In genomic region chr12:50006754-50007442, GRCh38 we compare ENCODE assay signal across 15 cellular contexts. TPM values are rescaled to one million over a fixed set of nuclear protein-coding genes. Genes with fewer than 3 reads are reported as not detected.
DNase-seq lines count a peak whose midpoint lies in the region; ATAC-seq, FAIRE-seq and TF ChIP-seq lines count a peak whose summit lies in the region.
"Had no signal": no experiment of that assay in that cellular context is flagged by ENCODE, and none has a peak within 500 bp of the region (broad histone marks: within the 10 kb centered on the region; RNA-seq: fewer than 3 reads in every experiment).

No MANE protein-coding gene starts in this region.

- POLR2A ChIA-PET in endothelial cell of umbilical vein (lab: Charles Lee): no interaction called here

- peaks cover 3% of the 10 kb centered on the region for H3K4me1 ChIP-seq in endothelial cell of umbilical vein (ENCODE audit: control insufficient read depth, extremely low read depth, insufficient read depth, low read length)
- H3K4me1 ChIP-seq in stomach smooth muscle (ENCODE audit: control insufficient read depth, insufficient read depth, low read length): peaks cover 17% of the 10 kb centered on the region
- H3K4me1 ChIP-seq: A549 had no signal

- H3K36me3 Mint-ChIP-seq in T-helper 1 cell treated with Interleukin-12 subunit alpha and Interleukin-12 subunit beta and Interleukin-4 antibody, amounts not matched to agents 30 μg/mL and 1 μg/mL, for 36 hours (ENCODE audit: low read depth): peaks cover 33% of the 10 kb centered on the region
- H3K36me3 Mint-ChIP-seq in activated naive CD4-positive, alpha-beta T cell treated with anti-CD3 and anti-CD28 coated beads, Interleukin-2, amount 10 ng/mL, durations not matched to agents 7 days and 5 days: peaks cover 52% of the 10 kb centered on the region

- peaks cover 26% of the 10 kb centered on the region for H3K79me2 ChIP-seq in endothelial cell of umbilical vein (ENCODE audit: control insufficient read depth, insufficient read depth, low read length)

- BruUV-seq in endothelial cell of umbilical vein (replicated peaks; lab: Mats Ljungman, UMichigan): no TSS peak

- no peaks in the 10 kb centered on the region for H3K27me3 Mint-ChIP-seq in T-helper 1 cell treated with Interleukin-12 subunit alpha and Interleukin-12 subunit beta and Interleukin-4 antibody, amounts not matched to agents 30 μg/mL and 1 μg/mL, for 36 hours (ENCODE audit: low read depth)
- H3K27me3 Mint-ChIP-seq in activated naive CD4-positive, alpha-beta T cell treated with anti-CD3 and anti-CD28 coated beads, Interleukin-2, amount 10 ng/mL, durations not matched to agents 7 days and 5 days: no peaks in the 10 kb centered on the region
- H3K27me3 Mint-ChIP-seq: activated B cell treated with CpG ODN at 0.5 μM for 24 hours had no signal

- no peaks in the 10 kb centered on the region for H3K9me1 ChIP-seq in endothelial cell of umbilical vein (replicated peaks; ENCODE audit: control insufficient read depth, extremely low read depth, insufficient read depth, low read length)

- no peak overlapping the region for H3K4me3 Mint-ChIP-seq in T-helper 1 cell treated with Interleukin-12 subunit alpha and Interleukin-12 subunit beta and Interleukin-4 antibody, amounts not matched to agents 30 μg/mL and 1 μg/mL, for 36 hours
- no peak overlapping the region for H3K4me3 Mint-ChIP-seq in activated naive CD4-positive, alpha-beta T cell treated with anti-CD3 and anti-CD28 coated beads, Interleukin-2, amount 10 ng/mL, durations not matched to agents 7 days and 5 days
- H3K4me3 Mint-ChIP-seq: activated B cell treated with CpG ODN at 0.5 μM for 24 hours had no signal

- H3K27ac Mint-ChIP-seq in T-helper 1 cell treated with Interleukin-12 subunit alpha and Interleukin-12 subunit beta and Interleukin-4 antibody, amounts not matched to agents 30 μg/mL and 1 μg/mL, for 36 hours: peak overlapping the region; percentile 27
- H3K27ac Mint-ChIP-seq in activated naive CD4-positive, alpha-beta T cell treated with anti-CD3 and anti-CD28 coated beads, Interleukin-2, amount 10 ng/mL, durations not matched to agents 7 days and 5 days: no peak overlapping the region
- H3K27ac Mint-ChIP-seq: activated B cell treated with CpG ODN at 0.5 μM for 24 hours had no signal

- DNase-seq in T-helper 1 cell (no peak), NCI-H524 treated with DMSO at 0.1 percent for 48 hours (lab: John Stamatoyannopoulos, UW) (peak; percentile 93), endothelial cell of umbilical vein (ENCODE audit: low read depth, low spot score) (no peak), MG63 (no peak)
- DNase-seq in activated naive CD4-positive, alpha-beta T cell treated with anti-CD3 and anti-CD28 coated beads, Interleukin-2, amount 10 ng/mL, durations not matched to agents 7 days and 5 days: no peak
- DNase-seq: activated B cell treated with CpG ODN at 0.5 μM for 24 hours, mesendoderm, NCI-H1092 treated with DMSO at 0.1 percent for 48 hours, right cardiac atrium had no signal

- no peak overlapping the region for H3K4me2 ChIP-seq in endothelial cell of umbilical vein (ENCODE audit: insufficient read depth, low read length)
- H3K4me2 ChIP-seq: A549 had no signal

- H3K9ac ChIP-seq in endothelial cell of umbilical vein (replicated peaks; ENCODE audit: extremely low read depth, insufficient read depth, low read length): no peak overlapping the region
- no peak overlapping the region for H3K9ac ChIP-seq in stomach smooth muscle (ENCODE audit: low read length in 2 of 2)

- H3K4me3 ChIP-seq in endothelial cell of umbilical vein (replicated peaks in 1 of 3; ENCODE audit: insufficient read depth in 1 of 3, low read depth in 1 of 3, low read length in 3 of 3) (no peak overlapping the region), stomach smooth muscle (ENCODE audit: low read length in 2 of 2) (no peak overlapping the region), MG63 (no peak overlapping the region)
- H3K4me3 ChIP-seq: A549 had no signal

- intact Hi-C loops in endothelial cell of umbilical vein (cut with micrococcal nuclease): no loop called here

- H3K36me3 ChIP-seq in endothelial cell of umbilical vein (ENCODE audit: control insufficient read depth in 2 of 2, extremely low read depth in 1 of 2, insufficient read depth in 2 of 2, low read length in 2 of 2) (peaks cover 0 to 3% of the 10 kb centered on the region in 2 experiments), stomach smooth muscle (ENCODE audit: control insufficient read depth in 2 of 2, insufficient read depth in 2 of 2, low read length in 2 of 2) (no peaks in the 10 kb centered on the region), MG63 (peaks cover 77% of the 10 kb centered on the region)

- CTCF ChIA-PET in endothelial cell of umbilical vein (lab: Charles Lee): interaction anchor here (1.6 to 4.1 kb wide), 6 partner anchors 10 to 63 kb away, joined by 5 to 17 read pairs (median 12); partner anchors contain the start of gene RACGAP1
- CTCF ChIA-PET in activated naive CD4-positive, alpha-beta T cell treated with anti-CD3 and anti-CD28 coated beads, Interleukin-2, amount 10 ng/mL, durations not matched to agents 7 days and 5 days (lab: Charles Lee): interaction anchor here (1.0 to 1.3 kb wide), 5 partner anchors 9 to 244 kb away, joined by 3 to 4 read pairs (median 3); no protein-coding TSS in a partner anchor

- no peak for ATAC-seq in activated CD4-positive, CD25-positive, alpha-beta regulatory T cell treated with anti-CD3 and anti-CD28 coated beads, Interleukin-2, amount 50 U/mL, for 24 hours
- ATAC-seq: A549, right cardiac atrium had no signal

- H3K27me3 ChIP-seq in endothelial cell of umbilical vein (ENCODE audit: control insufficient read depth in 2 of 2, insufficient read depth in 2 of 2, low read length in 2 of 2) (no peaks in the 10 kb centered on the region), stomach smooth muscle (ENCODE audit: control insufficient read depth in 1 of 2, insufficient read depth in 2 of 2, low read length in 2 of 2) (no peaks in the 10 kb centered on the region), MG63 (no peaks in the 10 kb centered on the region)

- H3K27ac ChIP-seq in endothelial cell of umbilical vein (ENCODE audit: insufficient read depth, low read depth, low read length): no peak overlapping the region
- H3K27ac ChIP-seq in stomach smooth muscle (ENCODE audit: low read length): peak overlapping the region; percentile 77
- H3K27ac ChIP-seq: A549 had no signal

- dilution Hi-C loops in endothelial cell of umbilical vein (cut with MboI; ENCODE audit: extremely low pct_ligation_motif_present, low sequenced_read_pairs): no loop called here

- no peak for TF ChIP-seq POLR2A in endothelial cell of umbilical vein (IDR thresholded peaks at IDR 0.05; ENCODE audit: low read depth, low read length)

- FAIRE-seq in endothelial cell of umbilical vein (lab: Jason Lieb, UNC): peak; percentile 38
- FAIRE-seq: RCC 7860 had no signal

- H3K4me1 Mint-ChIP-seq in T-helper 1 cell treated with Interleukin-12 subunit alpha and Interleukin-12 subunit beta and Interleukin-4 antibody, amounts not matched to agents 30 μg/mL and 1 μg/mL, for 36 hours (ENCODE audit: low read depth): peaks cover 17% of the 10 kb centered on the region
- no peaks in the 10 kb centered on the region for H3K4me1 Mint-ChIP-seq in activated naive CD4-positive, alpha-beta T cell treated with anti-CD3 and anti-CD28 coated beads, Interleukin-2, amount 10 ng/mL, durations not matched to agents 7 days and 5 days

- no peak for TF ChIP-seq CTCF in endothelial cell of umbilical vein (IDR thresholded peaks at IDR 0.05; ENCODE audit: extremely low read depth in 1 of 2, insufficient read depth in 1 of 2, low read depth in 1 of 2, low read length in 2 of 2)

- H4K20me1 ChIP-seq in endothelial cell of umbilical vein (replicated peaks; ENCODE audit: control insufficient read depth, extremely low read depth, insufficient read depth, low read length): peaks cover 2% of the 10 kb centered on the region

- no peaks in the 10 kb centered on the region for H3K9me3 ChIP-seq in endothelial cell of umbilical vein (replicated peaks; ENCODE audit: control insufficient read depth, insufficient read depth, low read length)
- H3K9me3 ChIP-seq in stomach smooth muscle (ENCODE audit: control insufficient read depth in 2 of 2, low read length in 2 of 2): no peaks in the 10 kb centered on the region
- H3K9me3 ChIP-seq in MG63: no peaks in the 10 kb centered on the region
- H3K9me3 ChIP-seq: A549 had no signal

- H2AFZ ChIP-seq in endothelial cell of umbilical vein (ENCODE audit: low read depth, low read length): no peak overlapping the region

- H3K9me3 Mint-ChIP-seq in T-helper 1 cell treated with Interleukin-12 subunit alpha and Interleukin-12 subunit beta and Interleukin-4 antibody, amounts not matched to agents 30 μg/mL and 1 μg/mL, for 36 hours: no peaks in the 10 kb centered on the region
- no peaks in the 10 kb centered on the region for H3K9me3 Mint-ChIP-seq in activated naive CD4-positive, alpha-beta T cell treated with anti-CD3 and anti-CD28 coated beads, Interleukin-2, amount 10 ng/mL, durations not matched to agents 7 days and 5 days
- H3K9me3 Mint-ChIP-seq: activated B cell treated with CpG ODN at 0.5 μM for 24 hours had no signal

RNA-seq across cellular contexts. Expression of gene RACGAP1, which starts 18.4 kb away (rescaled TPM):
- 56.3 and 62.9 TPM in 2 replicates for total RNA-seq in endothelial cell of umbilical vein
- 15.4 and 16.5 TPM in 2 replicates for polyA plus RNA-seq in endothelial cell of umbilical vein
- 30.8 and 31.7 TPM in 2 replicates for polyA plus RNA-seq in endothelial cell of umbilical vein (2011; cell fraction: cytosol; rRNA removed)
- 35.0 and 37.2 TPM in 2 replicates for polyA plus RNA-seq in endothelial cell of umbilical vein (2011; cell fraction: nucleus; rRNA removed)
- polyA plus RNA-seq in endothelial cell of umbilical vein (2012): 30.3 and 55.7 TPM in 2 replicates
- 42.7 and 50.6 TPM in 2 replicates for polyA minus RNA-seq in endothelial cell of umbilical vein
- 104 TPM for polyA minus RNA-seq in endothelial cell of umbilical vein (2011; cell fraction: cytosol; rRNA and poly(A)+ RNA removed)
- 14.4 and 22.9 TPM in 2 replicates for polyA minus RNA-seq in endothelial cell of umbilical vein (2011; cell fraction: nucleus; rRNA and poly(A)+ RNA removed)
- 157 and 166 TPM in 2 replicates for total RNA-seq in MG63 (2014; rRNA removed; shearing (Covaris generic); ENCODE audit: low replicate concordance)

RNA-seq across cellular contexts. Expression of gene AQP6, which starts 34.2 kb away (rescaled TPM):
- total RNA-seq in endothelial cell of umbilical vein: not detected in 2 replicates
- 0.04 TPM in 1 of 2 replicates, not detected in the other for polyA plus RNA-seq in endothelial cell of umbilical vein
- polyA plus RNA-seq in endothelial cell of umbilical vein (2011; cell fraction: cytosol; rRNA removed): not detected in 2 replicates
- 0.07 and 0.20 TPM in 2 replicates for polyA plus RNA-seq in endothelial cell of umbilical vein (2011; cell fraction: nucleus; rRNA removed)
- polyA plus RNA-seq in endothelial cell of umbilical vein (2012): not detected in 2 replicates
- not detected in 2 replicates for polyA minus RNA-seq in endothelial cell of umbilical vein
- not detected for polyA minus RNA-seq in endothelial cell of umbilical vein (2011; cell fraction: cytosol; rRNA and poly(A)+ RNA removed)
- not detected in 2 replicates for polyA minus RNA-seq in endothelial cell of umbilical vein (2011; cell fraction: nucleus; rRNA and poly(A)+ RNA removed)
- not detected in 2 replicates for total RNA-seq in MG63 (2014; rRNA removed; shearing (Covaris generic); ENCODE audit: low replicate concordance)
- total RNA-seq: activated B cell treated with CpG ODN at 0.5 μM for 24 hours, glomerular endothelial cell had no signal

RNA-seq across cellular contexts. Expression of gene AQP5, which starts 45.2 kb away (rescaled TPM):
- 0.67 and 0.95 TPM in 2 replicates for total RNA-seq in endothelial cell of umbilical vein
- polyA plus RNA-seq in endothelial cell of umbilical vein: 2.3 and 2.7 TPM in 2 replicates
- polyA plus RNA-seq in endothelial cell of umbilical vein (2011; cell fraction: cytosol; rRNA removed): 0.76 and 1.8 TPM in 2 replicates
- polyA plus RNA-seq in endothelial cell of umbilical vein (2011; cell fraction: nucleus; rRNA removed): 1.3 and 2.9 TPM in 2 replicates
- polyA plus RNA-seq in endothelial cell of umbilical vein (2012): 0.23 and 0.31 TPM in 2 replicates
- 0.68 and 0.92 TPM in 2 replicates for polyA minus RNA-seq in endothelial cell of umbilical vein
- polyA minus RNA-seq in endothelial cell of umbilical vein (2011; cell fraction: cytosol; rRNA and poly(A)+ RNA removed): not detected
- 0.48 TPM in 1 of 2 replicates, not detected in the other for polyA minus RNA-seq in endothelial cell of umbilical vein (2011; cell fraction: nucleus; rRNA and poly(A)+ RNA removed)
- not detected in 2 replicates for total RNA-seq in MG63 (2014; rRNA removed; shearing (Covaris generic); ENCODE audit: low replicate concordance)
- total RNA-seq: activated B cell treated with CpG ODN at 0.5 μM for 24 hours, glomerular endothelial cell had no signal
- polyA plus RNA-seq: A549 had no signal

RNA-seq across cellular contexts. Expression of gene ASIC1, which starts 50.5 kb away (rescaled TPM):
- total RNA-seq in endothelial cell of umbilical vein: 0.53 and 0.55 TPM in 2 replicates
- 0.66 and 0.75 TPM in 2 replicates for polyA plus RNA-seq in endothelial cell of umbilical vein
- polyA plus RNA-seq in endothelial cell of umbilical vein (2011; cell fraction: cytosol; rRNA removed): 0.32 and 0.56 TPM in 2 replicates
- polyA plus RNA-seq in endothelial cell of umbilical vein (2011; cell fraction: nucleus; rRNA removed): 1.4 and 1.8 TPM in 2 replicates
- polyA plus RNA-seq in endothelial cell of umbilical vein (2012): 1.1 and 1.2 TPM in 2 replicates
- 0.90 and 1.1 TPM in 2 replicates for polyA minus RNA-seq in endothelial cell of umbilical vein
- 3.4 TPM for polyA minus RNA-seq in endothelial cell of umbilical vein (2011; cell fraction: cytosol; rRNA and poly(A)+ RNA removed)
- polyA minus RNA-seq in endothelial cell of umbilical vein (2011; cell fraction: nucleus; rRNA and poly(A)+ RNA removed): 0.58 and 0.67 TPM in 2 replicates
- total RNA-seq in MG63 (2014; rRNA removed; shearing (Covaris generic); ENCODE audit: low replicate concordance): 1.5 and 1.7 TPM in 2 replicates
- total RNA-seq: activated B cell treated with CpG ODN at 0.5 μM for 24 hours had no signal

RNA-seq across cellular contexts. Expression of gene AQP2, which starts 56.4 kb away (rescaled TPM):
- total RNA-seq in endothelial cell of umbilical vein: not detected in 2 replicates
- not detected in 2 replicates for polyA plus RNA-seq in endothelial cell of umbilical vein
- not detected in 2 replicates for polyA plus RNA-seq in endothelial cell of umbilical vein (2011; cell fraction: cytosol; rRNA removed)
- not detected in 2 replicates for polyA plus RNA-seq in endothelial cell of umbilical vein (2011; cell fraction: nucleus; rRNA removed)
- polyA plus RNA-seq in endothelial cell of umbilical vein (2012): not detected in 2 replicates
- polyA minus RNA-seq in endothelial cell of umbilical vein: not detected in 2 replicates
- not detected for polyA minus RNA-seq in endothelial cell of umbilical vein (2011; cell fraction: cytosol; rRNA and poly(A)+ RNA removed)
- not detected in 2 replicates for polyA minus RNA-seq in endothelial cell of umbilical vein (2011; cell fraction: nucleus; rRNA and poly(A)+ RNA removed)
- total RNA-seq in MG63 (2014; rRNA removed; shearing (Covaris generic); ENCODE audit: low replicate concordance): not detected in 2 replicates
- total RNA-seq: activated B cell treated with CpG ODN at 0.5 μM for 24 hours, glomerular endothelial cell had no signal
- polyA plus RNA-seq: A549 had no signal
